In genomic region chr17:16298140-16298662, GRCh38 we compare ENCODE assay signal across 27 cellular contexts. TPM values are rescaled to one million over a fixed set of nuclear protein-coding genes. Genes with fewer than 3 reads are reported as not detected.
A peak's percentile ranks its signal among the peaks of the same experiment; 100 is the strongest.
DNase-seq lines count a peak whose midpoint lies in the region; ATAC-seq and TF ChIP-seq lines count a peak whose summit lies in the region.
"Had no signal": no experiment of that assay in that cellular context is flagged by ENCODE, and none has a peak within 500 bp of the region (broad histone marks: within the 10 kb centered on the region; RNA-seq: fewer than 3 reads in every experiment).

No MANE protein-coding gene starts in this region.

- peak overlapping the region in 6 of 7 donors; percentile 13 to 86 (median 72) for H3K27ac Mint-ChIP-seq in CD4-positive, alpha-beta memory T cell
- H3K27ac Mint-ChIP-seq in neural progenitor cell, result peak overlapping the region; percentile 21
- H3K27ac Mint-ChIP-seq: activated naive CD8-positive, alpha-beta T cell; HFFc6; mesothelial cell of epicardium; stimulated activated naive CD8-positive, alpha-beta T cell treated with anti-CD3 and anti-CD28 coated beads, Interleukin-15, Interleukin-2, amounts not matched to agents 100 ng/mL and 50 ng/mL, for 24 hours; T-helper 2 cell treated with Interferon-gamma antibody and Interleukin-4, amounts not matched to agents 5 μg/mL and 100 μg/mL, for 36 hours had no signal

- no peak for TF ChIP-seq CTCF in Loucy (conservative IDR thresholded peaks at IDR 0.05; ENCODE audit: low read length)
- TF ChIP-seq CTCF in hepatocyte (IDR thresholded peaks at IDR 0.05; ENCODE audit: poor library complexity), result no peak
- no peak for TF ChIP-seq CTCF in neural progenitor cell (IDR thresholded peaks at IDR 0.05)
- TF ChIP-seq CTCF in adrenal gland (IDR thresholded peaks at IDR 0.05), result no peak
- no peak for TF ChIP-seq CTCF in dorsolateral prefrontal cortex (IDR thresholded peaks at IDR 0.05 in 54 of 56, conservative IDR thresholded peaks at IDR 0.05 in 2 of 56; ENCODE audit: low read depth in 1 of 56, partially characterized antibody in 56 of 56)

- no peak overlapping the region for H3K27ac ChIP-seq in CD4-positive, alpha-beta memory T cell (ENCODE audit: low read depth, low read length)
- H3K27ac ChIP-seq in hepatocyte (peak overlapping the region; percentile 99), neural progenitor cell (no peak overlapping the region), adrenal gland (no peak overlapping the region), dorsolateral prefrontal cortex (no peak overlapping the region)
- H3K27ac ChIP-seq: epithelial cell of prostate, heart right ventricle, KMS-11, RWPE1, SK-N-MC, thyroid gland had no signal

- H3K36me3 Mint-ChIP-seq in CD4-positive, alpha-beta memory T cell, result peaks cover 13 to 14% of the 10 kb centered on the region in 2 donors
- peaks cover 6% of the 10 kb centered on the region for H3K36me3 Mint-ChIP-seq in neural progenitor cell

- no peak for TF ChIP-seq POLR2A in adrenal gland (IDR thresholded peaks at IDR 0.05)

- H3K9me3 ChIP-seq in CD4-positive, alpha-beta memory T cell (ENCODE audit: control insufficient read depth in 1 of 2, low read length in 2 of 2), result no peaks in the 10 kb centered on the region
- H3K9me3 ChIP-seq in Loucy (ENCODE audit: insufficient read depth, low read depth, low read length), result no peaks in the 10 kb centered on the region
- no peaks in the 10 kb centered on the region for H3K9me3 ChIP-seq in hepatocyte (ENCODE audit: low read depth)
- no peaks in the 10 kb centered on the region for H3K9me3 ChIP-seq in neural progenitor cell (ENCODE audit: low read depth)
- no peaks in the 10 kb centered on the region for H3K9me3 ChIP-seq in adrenal gland (replicated peaks in 1 of 3)
- H3K9me3 ChIP-seq: heart right ventricle, thyroid gland had no signal

- H3K9me3 Mint-ChIP-seq in CD4-positive, alpha-beta memory T cell, result no peaks in the 10 kb centered on the region
- no peaks in the 10 kb centered on the region for H3K9me3 Mint-ChIP-seq in neural progenitor cell
- H3K9me3 Mint-ChIP-seq: activated T-helper 17 cell treated with anti-CD3 and anti-CD28 coated beads, Interleukin-2, amount 50 U/mL, for 72 hours; HFFc6; mesothelial cell of epicardium; neural crest cell; stimulated activated naive CD8-positive, alpha-beta T cell treated with anti-CD3 and anti-CD28 coated beads, Interleukin-15, Interleukin-2, amounts not matched to agents 100 ng/mL and 50 ng/mL, for 24 hours; T-helper 2 cell treated with Interferon-gamma antibody and Interleukin-4, amounts not matched to agents 5 μg/mL and 100 μg/mL, for 36 hours had no signal

- peak overlapping the region; percentile 62 for H3K4me2 ChIP-seq in Loucy (ENCODE audit: low read depth, low read length, poor library complexity, severe bottlenecking)
- H3K4me2 ChIP-seq in hepatocyte, result peak overlapping the region; percentile 59
- peak overlapping the region; percentile 53 for H3K4me2 ChIP-seq in neural progenitor cell
- H3K4me2 ChIP-seq: KMS-11 had no signal

- H3K4me1 ChIP-seq in CD4-positive, alpha-beta memory T cell (ENCODE audit: insufficient read depth, low read length), result peaks cover 15% of the 10 kb centered on the region
- peaks cover 38% of the 10 kb centered on the region for H3K4me1 ChIP-seq in Loucy (ENCODE audit: insufficient read depth, low read length, poor library complexity, severe bottlenecking)
- H3K4me1 ChIP-seq in hepatocyte (ENCODE audit: insufficient read depth), result peaks cover 14% of the 10 kb centered on the region
- peaks cover 9% of the 10 kb centered on the region for H3K4me1 ChIP-seq in neural progenitor cell
- no peaks in the 10 kb centered on the region for H3K4me1 ChIP-seq in adrenal gland (replicated peaks in 1 of 2)
- H3K4me1 ChIP-seq: heart right ventricle, thyroid gland had no signal

- no peaks in the 10 kb centered on the region for H3K9me2 ChIP-seq in Loucy (replicated peaks; ENCODE audit: low read depth, low read length)
- no peaks in the 10 kb centered on the region for H3K9me2 ChIP-seq in hepatocyte (replicated peaks; ENCODE audit: insufficient read depth)

- CTCF ChIA-PET in CD4-positive, alpha-beta memory T cell (lab: Charles Lee; ENCODE audit: partially characterized antibody), result interaction anchor here (0.8 to 1.2 kb wide), 3 partner anchors 12 to 14 kb away, joined by 3 to 4 read pairs (median 3); no protein-coding TSS in a partner anchor

- POLR2A ChIA-PET in CD4-positive, alpha-beta memory T cell (lab: Charles Lee; ENCODE audit: partially characterized antibody), result interaction anchor here (0.8 to 2.1 kb wide), 2 partner anchors 12 to 81 kb away, joined by 3 to 7 read pairs; partner anchors contain the start of gene PIGL

- no peaks in the 10 kb centered on the region for H4K20me1 ChIP-seq in Loucy (ENCODE audit: insufficient read depth, low read length, poor library complexity, severe bottlenecking)
- no peaks in the 10 kb centered on the region for H4K20me1 ChIP-seq in hepatocyte (ENCODE audit: insufficient read depth, poor library complexity, severe bottlenecking)
- no peaks in the 10 kb centered on the region for H4K20me1 ChIP-seq in neural progenitor cell (ENCODE audit: low read depth)

- H3K36me3 ChIP-seq in CD4-positive, alpha-beta memory T cell (ENCODE audit: insufficient read depth, low read length), result peaks cover 4% of the 10 kb centered on the region
- no peaks in the 10 kb centered on the region for H3K36me3 ChIP-seq in Loucy (ENCODE audit: insufficient read depth, low read length)
- H3K36me3 ChIP-seq in hepatocyte (replicated peaks; ENCODE audit: insufficient read depth, low read depth), result no peaks in the 10 kb centered on the region
- no peaks in the 10 kb centered on the region for H3K36me3 ChIP-seq in neural progenitor cell
- H3K36me3 ChIP-seq in adrenal gland (replicated peaks in 1 of 2), result no peaks in the 10 kb centered on the region
- H3K36me3 ChIP-seq: thyroid gland had no signal

- H2AFZ ChIP-seq in Loucy (ENCODE audit: low read length) (no peak overlapping the region), hepatocyte (no peak overlapping the region), neural progenitor cell (replicated peaks) (no peak overlapping the region)

- 74% methylated on average over 1 of the region's 1 CpG for WGBS in hepatocyte (ENCODE audit: low lambda C conversion rate, missing lambda C conversion rate)
- 78 to 100% (median 91%) methylated on average over 1 of the region's 1 CpG for WGBS in adrenal gland, 4 donors

- no peaks in the 10 kb centered on the region for H3K27me3 Mint-ChIP-seq in CD4-positive, alpha-beta memory T cell
- no peaks in the 10 kb centered on the region for H3K27me3 Mint-ChIP-seq in neural progenitor cell (ENCODE audit: insufficient read depth, low read depth)
- H3K27me3 Mint-ChIP-seq: activated naive CD8-positive, alpha-beta T cell; activated T-helper 17 cell treated with anti-CD3 and anti-CD28 coated beads, Interleukin-2, amount 50 U/mL, for 72 hours; stimulated activated naive CD8-positive, alpha-beta T cell treated with anti-CD3 and anti-CD28 coated beads, Interleukin-15, Interleukin-2, amounts not matched to agents 100 ng/mL and 50 ng/mL, for 24 hours had no signal

- peak overlapping the region in 5 of 8 donors; percentile 8 to 60 (median 26) for H3K4me3 Mint-ChIP-seq in CD4-positive, alpha-beta memory T cell
- H3K4me3 Mint-ChIP-seq in neural progenitor cell, result no peak overlapping the region
- H3K4me3 Mint-ChIP-seq: activated naive CD8-positive, alpha-beta T cell; activated T-helper 17 cell treated with anti-CD3 and anti-CD28 coated beads, Interleukin-2, amount 50 U/mL, for 72 hours; CD14-positive monocyte; HFFc6; mesothelial cell of epicardium; neural crest cell; stimulated activated naive CD8-positive, alpha-beta T cell treated with anti-CD3 and anti-CD28 coated beads, Interleukin-15, Interleukin-2, amounts not matched to agents 100 ng/mL and 50 ng/mL, for 24 hours; T-helper 2 cell treated with Interferon-gamma antibody and Interleukin-4, amounts not matched to agents 5 μg/mL and 100 μg/mL, for 36 hours had no signal

- H3K9ac ChIP-seq in Loucy (ENCODE audit: low read depth, low read length, poor library complexity, severe bottlenecking) (peak overlapping the region; percentile 41), neural progenitor cell (no peak overlapping the region)
- H3K9ac ChIP-seq: KMS-11 had no signal

- H3F3A ChIP-seq in Loucy (ENCODE audit: low read depth), result peaks cover 3% of the 10 kb centered on the region
- peaks cover 9% of the 10 kb centered on the region for H3F3A ChIP-seq in neural progenitor cell (ENCODE audit: low read depth)

- H3K79me2 ChIP-seq in Loucy (ENCODE audit: insufficient read depth, low read length), result no peaks in the 10 kb centered on the region
- H3K79me2 ChIP-seq in hepatocyte, result no peaks in the 10 kb centered on the region
- no peaks in the 10 kb centered on the region for H3K79me2 ChIP-seq in neural progenitor cell (ENCODE audit: low read depth)

- intact Hi-C loops in CD4-positive, alpha-beta memory T cell (cut with micrococcal nuclease), result no loop called here
- intact Hi-C loops in adrenal gland (cut with DNase I), result no loop called here
- intact Hi-C loops in dorsolateral prefrontal cortex (cut with DNase I), result no loop called here

- DNase-seq in CD4-positive, alpha-beta memory T cell, result no peak
- DNase-seq in hepatocyte (ENCODE audit: low spot score) (peak; percentile 49), neural progenitor cell (ENCODE audit: low spot score) (no peak), midbrain (lab: John Stamatoyannopoulos, UW) (no peak), adrenal gland (no peak), dorsolateral prefrontal cortex (no peak)
- DNase-seq: activated CD4-positive, alpha-beta T cell treated with anti-CD3 and anti-CD28 coated beads, Interleukin-2, amount 50 U/mL, for 4 hours; heart right ventricle; HFFc6; NCI-H1048; NCI-H1930; NCI-H2227 treated with DMSO at 0.1 percent for 48 hours; NCI-H748 treated with DMSO at 0.1 percent for 48 hours; thyroid gland had no signal

- H3K27me3 ChIP-seq in CD4-positive, alpha-beta memory T cell (ENCODE audit: insufficient read depth, low read length), result no peaks in the 10 kb centered on the region
- H3K27me3 ChIP-seq in Loucy (ENCODE audit: insufficient read depth, low read length, poor library complexity, severe bottlenecking) (no peaks in the 10 kb centered on the region), hepatocyte (no peaks in the 10 kb centered on the region), neural progenitor cell (no peaks in the 10 kb centered on the region), adrenal gland (no peaks in the 10 kb centered on the region), dorsolateral prefrontal cortex (no peaks in the 10 kb centered on the region)
- H3K27me3 ChIP-seq: heart right ventricle, thyroid gland had no signal

- no peak for ATAC-seq in GM19023 (IDR thresholded peaks at IDR 0.05; ENCODE audit: unreplicated experiment)
- ATAC-seq: activated T-helper 17 cell treated with anti-CD3 and anti-CD28 coated beads, Interleukin-2, amount 50 U/mL, for 72 hours; heart right ventricle had no signal

- H3K4me1 Mint-ChIP-seq in CD4-positive, alpha-beta memory T cell, result peaks cover 14 to 31% (median 18%) of the 10 kb centered on the region in 4 donors
- H3K4me1 Mint-ChIP-seq in neural progenitor cell, result peaks cover 16% of the 10 kb centered on the region
- H3K4me1 Mint-ChIP-seq: mesothelial cell of epicardium had no signal

- no peak overlapping the region for H3K4me3 ChIP-seq in CD4-positive, alpha-beta memory T cell (ENCODE audit: low read length in 2 of 2)
- H3K4me3 ChIP-seq in Loucy (ENCODE audit: low read length, poor library complexity, severe bottlenecking) (no peak overlapping the region), hepatocyte (no peak overlapping the region), neural progenitor cell (no peak overlapping the region), adrenal gland (no peak overlapping the region), dorsolateral prefrontal cortex (no peak overlapping the region)
- H3K4me3 ChIP-seq: heart right ventricle, SK-N-MC, thyroid gland had no signal

RNA-seq across cellular contexts. Expression of gene CENPV, which starts 55.1 kb away (rescaled TPM):
- 1 to 10 TPM; 8.4 to 8.6 TPM for total RNA-seq in CD4-positive, alpha-beta memory T cell
- polyA plus RNA-seq in CD4-positive, alpha-beta memory T cell, result 10 to 100 TPM; 11.3 to 18.1 TPM
- total RNA-seq in hepatocyte (40.4 and 46.2 TPM in 2 replicates), neural progenitor cell (ENCODE audit: low replicate concordance) (220 and 338 TPM in 2 replicates), adrenal gland (10 to 100 TPM; 19.9 to 31.7 (median 25.8) TPM), dorsolateral prefrontal cortex (10 to 100 TPM; 24.6 to 89.3 (median 51.6) TPM)
- polyA plus RNA-seq in hepatocyte (51.0 and 52.4 TPM in 2 replicates), adrenal gland (10 to 100 TPM; 28.1 to 37.9 (median 32.9) TPM)
